9 cellular contexts compared by ENCODE assay signal in the genomic region with DNA sequence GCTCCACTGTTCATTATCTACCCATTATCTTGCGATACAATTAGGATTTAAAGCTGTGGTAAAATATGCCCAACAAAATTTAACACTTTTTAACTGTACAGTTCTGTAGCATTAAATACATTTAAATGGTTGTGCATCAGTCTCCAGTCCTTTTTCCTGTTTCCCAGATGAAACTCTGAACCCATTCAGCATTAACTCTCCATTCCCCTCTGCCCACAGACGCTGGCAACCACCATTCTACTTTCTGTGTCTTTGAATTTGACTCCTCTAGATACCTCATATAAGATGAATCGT. TPM values are rescaled to one million over a fixed set of nuclear protein-coding genes. Genes with fewer than 3 reads are reported as not detected.
DNase-seq lines count a peak whose midpoint lies in the region; ATAC-seq and TF ChIP-seq lines count a peak whose summit lies in the region.
"Had no signal": no experiment of that assay in that cellular context is flagged by ENCODE, and none has a peak within 500 bp of the region (broad histone marks: within the 10 kb centered on the region; RNA-seq: fewer than 3 reads in every experiment).

No MANE protein-coding gene starts in this region.

- H3K4me2 ChIP-seq in SU-DHL-6 (ENCODE audit: low read depth, low read length, poor library complexity, severe bottlenecking): peak overlapping the region; percentile 60

- no peaks in the 10 kb centered on the region for H4K20me1 ChIP-seq in SU-DHL-6 (ENCODE audit: low read depth, low read length)

- peaks cover 18 to 27% of the 10 kb centered on the region in 2 donors for H3K4me1 ChIP-seq in thoracic aorta (ENCODE audit: control insufficient read depth in 1 of 2, low read depth in 2 of 2)

- H3K36me3 Mint-ChIP-seq in activated naive CD4-positive, alpha-beta T cell treated with anti-CD3 and anti-CD28 coated beads, Interleukin-2, amount 50 U/mL, for 24 hours: peaks cover 5% of the 10 kb centered on the region
- peaks cover 15% of the 10 kb centered on the region for H3K36me3 Mint-ChIP-seq in glutamatergic neuron (ENCODE audit: unreplicated experiment)

- no peak overlapping the region for H2AFZ ChIP-seq in SU-DHL-6 (ENCODE audit: low read depth, low read length, severe bottlenecking)

- H3F3A ChIP-seq in SU-DHL-6 (ENCODE audit: insufficient read depth): peaks cover 12% of the 10 kb centered on the region

- no peak overlapping the region for H3K27ac ChIP-seq in SU-DHL-6 (ENCODE audit: low read depth, low read length)
- peak overlapping the region in 1 of 2 donors; percentile 89 for H3K27ac ChIP-seq in thoracic aorta

- no peaks in the 10 kb centered on the region for H3K9me2 ChIP-seq in SU-DHL-6 (replicated peaks; ENCODE audit: insufficient read depth, low read length)

- H3K4me3 ChIP-seq in SU-DHL-6 (ENCODE audit: insufficient read depth, low read length, poor library complexity, severe bottlenecking) (peak overlapping the region; percentile 54), thoracic aorta (peak overlapping the region; percentile 89)

- H3K79me2 ChIP-seq in SU-DHL-6 (ENCODE audit: insufficient read depth, low read length): no peaks in the 10 kb centered on the region

- peak overlapping the region; percentile 99 for H3K27ac Mint-ChIP-seq in activated naive CD4-positive, alpha-beta T cell treated with anti-CD3 and anti-CD28 coated beads, Interleukin-2, amount 50 U/mL, for 24 hours
- H3K27ac Mint-ChIP-seq in glutamatergic neuron (ENCODE audit: unreplicated experiment): peak overlapping the region; percentile 36

- ATAC-seq in thoracic aorta (ENCODE audit: insufficient number of reproducible peaks, low FRiP score, low read depth): no peak

- DNase-seq in activated naive CD4-positive, alpha-beta T cell treated with Interleukin-2 at 50 U/mL for 16 hours: no peak
- DNase-seq in glutamatergic neuron (no peak), thoracic aorta (ENCODE audit: low spot score) (no peak), activated gamma-delta T cell (lab: John Stamatoyannopoulos, UW) (no peak), NCI-H226 (no peak), glomerular visceral epithelial cell (ENCODE audit: extremely low spot score) (no peak)
- DNase-seq: Kasumi-1 had no signal

- TF ChIP-seq CTCF in SU-DHL-6 (IDR thresholded peaks at IDR 0.05; ENCODE audit: insufficient read depth, low read length, poor library complexity, severe bottlenecking) (no peak), glutamatergic neuron (IDR thresholded peaks at IDR 0.05; ENCODE audit: partially characterized antibody, unreplicated experiment) (no peak), thoracic aorta (IDR thresholded peaks at IDR 0.05) (no peak)

- H3K36me3 ChIP-seq in SU-DHL-6 (ENCODE audit: low read length) (no peaks in the 10 kb centered on the region), thoracic aorta (no peaks in the 10 kb centered on the region)

- H3K27me3 ChIP-seq in SU-DHL-6 (ENCODE audit: low read length) (no peaks in the 10 kb centered on the region), thoracic aorta (replicated peaks; ENCODE audit: insufficient read depth) (no peaks in the 10 kb centered on the region)

- no peak overlapping the region for H3K9ac ChIP-seq in SU-DHL-6 (ENCODE audit: low read length)

- H3K27me3 Mint-ChIP-seq in activated naive CD4-positive, alpha-beta T cell treated with anti-CD3 and anti-CD28 coated beads, Interleukin-2, amount 50 U/mL, for 24 hours: peaks cover 4% of the 10 kb centered on the region
- H3K27me3 Mint-ChIP-seq in glutamatergic neuron (ENCODE audit: unreplicated experiment): peaks cover 32% of the 10 kb centered on the region

- H3K9me3 ChIP-seq in SU-DHL-6 (ENCODE audit: insufficient read depth, low read length) (no peaks in the 10 kb centered on the region), thoracic aorta (no peaks in the 10 kb centered on the region)

- H3K4me1 Mint-ChIP-seq in activated naive CD4-positive, alpha-beta T cell treated with anti-CD3 and anti-CD28 coated beads, Interleukin-2, amount 50 U/mL, for 24 hours: peaks cover 46% of the 10 kb centered on the region
- H3K4me1 Mint-ChIP-seq in glutamatergic neuron (ENCODE audit: low read depth, unreplicated experiment): peaks cover 11% of the 10 kb centered on the region

- H3K4me3 Mint-ChIP-seq in activated naive CD4-positive, alpha-beta T cell treated with anti-CD3 and anti-CD28 coated beads, Interleukin-2, amount 50 U/mL, for 24 hours: peak overlapping the region; percentile 92
- H3K4me3 Mint-ChIP-seq in glutamatergic neuron (ENCODE audit: unreplicated experiment): peak overlapping the region; percentile 96

- no peaks in the 10 kb centered on the region for H3K9me3 Mint-ChIP-seq in activated naive CD4-positive, alpha-beta T cell treated with anti-CD3 and anti-CD28 coated beads, Interleukin-2, amount 50 U/mL, for 24 hours
- H3K9me3 Mint-ChIP-seq in glutamatergic neuron (ENCODE audit: unreplicated experiment): peaks cover 29% of the 10 kb centered on the region

RNA-seq across cellular contexts. Expression of gene TRIM7, which starts 2.9 kb away (rescaled TPM):
- total RNA-seq in glutamatergic neuron (ENCODE audit: unreplicated experiment) (0.93 TPM), thoracic aorta (10 to 100 TPM; 11.4 to 14.7 TPM)

RNA-seq across cellular contexts. Expression of gene TRIM41, which starts 15.2 kb away (rescaled TPM):
- total RNA-seq in glutamatergic neuron (ENCODE audit: unreplicated experiment) (28.8 TPM), thoracic aorta (10 to 100 TPM; 12.2 to 12.4 TPM)

RNA-seq across cellular contexts. Expression of gene RACK1, which starts 35.8 kb away (rescaled TPM):
- total RNA-seq in glutamatergic neuron (ENCODE audit: unreplicated experiment) (1,397 TPM), thoracic aorta (1,000 to 10,000 TPM; 1,534 to 1,629 TPM)

RNA-seq across cellular contexts. Expression of gene TRIM52, which starts 53.0 kb away (rescaled TPM):
- total RNA-seq in glutamatergic neuron (ENCODE audit: unreplicated experiment) (15.7 TPM), thoracic aorta (10 to 100 TPM; 13.1 to 15.9 TPM)
